2 cellular contexts compared by ENCODE assay signal in genomic region chr7:1331576-1332467, GRCh38.
TF ChIP-seq lines count a peak whose summit lies in the region.

No MANE protein-coding gene starts in this region.

TF ChIP-seq in SK-N-SH, 30 proteins besides CTCF, POLR2A, EP300 and RAD21:
- TF ChIP-seq REST (IDR thresholded peaks at IDR 0.05; ENCODE audit: low read depth, low read length) (no peak), TAF1 (IDR thresholded peaks at IDR 0.05; ENCODE audit: borderline replicate concordance, low read depth, low read length) (no peak)

TF ChIP-seq in SK-N-SH treated with all-trans-retinoic acid at 6 μM for 48 hours, 23 proteins besides CTCF, POLR2A, EP300 and RAD21 (continued from another document):
- TF ChIP-seq CSRNP3 (CRISPR knock-in tag; IDR thresholded peaks at IDR 0.05) (no peak), ZNF8 (CRISPR knock-in tag; IDR thresholded peaks at IDR 0.05) (no peak), PPARA (CRISPR knock-in tag; IDR thresholded peaks at IDR 0.05; ENCODE audit: borderline replicate concordance) (no peak), CREB5 (CRISPR knock-in tag; IDR thresholded peaks at IDR 0.05; ENCODE audit: low read depth) (no peak)
